Comparison of ENCODE assay signal across 17 cellular contexts in the genomic region with DNA sequence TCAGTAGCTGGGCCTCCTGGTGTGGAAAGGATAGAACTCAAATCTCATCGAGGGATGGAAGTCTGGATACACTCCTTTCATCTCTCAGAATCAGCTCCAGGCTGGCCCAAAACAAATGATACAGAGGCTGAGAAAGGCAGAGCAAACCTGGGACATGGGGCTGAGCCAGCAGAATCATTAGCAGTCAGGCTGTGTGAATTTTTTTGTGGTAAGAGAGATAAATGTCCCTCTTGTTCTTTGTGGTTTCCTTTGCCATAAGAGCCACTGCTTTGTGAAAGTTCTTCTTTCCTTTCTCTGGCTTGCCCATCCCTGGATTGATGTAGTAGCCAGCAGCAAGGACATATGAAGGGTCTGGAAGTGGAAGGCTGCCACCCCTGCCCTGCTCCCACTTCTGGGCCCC.
DNase-seq lines count a peak whose midpoint lies in the region; ATAC-seq, FAIRE-seq and TF ChIP-seq lines count a peak whose summit lies in the region.
"Had no signal": no experiment of that assay in that cellular context is flagged by ENCODE, and none has a peak within 500 bp of the region (broad histone marks: within the 10 kb centered on the region; RNA-seq: fewer than 3 reads in every experiment).

No MANE protein-coding gene starts in this region.

- peaks cover 3% of the 10 kb centered on the region for H3K4me1 Mint-ChIP-seq in astrocyte (ENCODE audit: low read depth, unreplicated experiment)
- H3K4me1 Mint-ChIP-seq: CD4-positive, alpha-beta memory T cell had no signal

- intact Hi-C loops in heart left ventricle (cut with DNase I): no loop called here

- TF ChIP-seq POLR2A in heart left ventricle (IDR thresholded peaks at IDR 0.05): no peak

- DNase-seq in astrocyte (ENCODE audit: low read depth) (peak; percentile 55), myocyte (ENCODE audit: low read depth) (peak; percentile 26), heart left ventricle (no peak)
- DNase-seq: ACHN; CD4-positive, alpha-beta memory T cell; HCEC 1CT; NCI-H1417 treated with DMSO at 0.1 percent for 48 hours; NCI-H2029 treated with DMSO at 0.1 percent for 48 hours; NCI-H2171 treated with DMSO at 0.1 percent for 48 hours; NCI-H748 treated with DMSO at 0.1 percent for 48 hours had no signal

- ATAC-seq in GM18511 (IDR thresholded peaks at IDR 0.05; ENCODE audit: unreplicated experiment) (no peak), GM21528 (IDR thresholded peaks at IDR 0.05; ENCODE audit: low FRiP score, unreplicated experiment) (no peak), heart left ventricle (no peak)

- peaks cover 2% of the 10 kb centered on the region for H3K9me3 Mint-ChIP-seq in astrocyte (ENCODE audit: unreplicated experiment)
- H3K9me3 Mint-ChIP-seq: CD4-positive, alpha-beta memory T cell; IgD-negative memory B cell had no signal

- no peak overlapping the region for H3K27ac ChIP-seq in BLaER1
- no peak overlapping the region for H3K27ac ChIP-seq in KMS-11
- H3K27ac ChIP-seq in astrocyte (ENCODE audit: low read depth, low read length): no peak overlapping the region
- H3K27ac ChIP-seq in heart left ventricle: no peak overlapping the region
- H3K27ac ChIP-seq: RWPE1 had no signal

- no peaks in the 10 kb centered on the region for H3K36me3 Mint-ChIP-seq in astrocyte (ENCODE audit: low read depth, unreplicated experiment)
- H3K36me3 Mint-ChIP-seq: CD4-positive, alpha-beta memory T cell; IgD-negative memory B cell had no signal

- H3K4me3 Mint-ChIP-seq in astrocyte (ENCODE audit: unreplicated experiment): no peak overlapping the region
- H3K4me3 Mint-ChIP-seq: B cell; CD4-positive, alpha-beta memory T cell had no signal

- TF ChIP-seq CTCF in KMS-11 (conservative IDR thresholded peaks at IDR 0.05; ENCODE audit: low read depth, low read length): no peak
- TF ChIP-seq CTCF in astrocyte (IDR thresholded peaks at IDR 0.05; ENCODE audit: insufficient read depth, low read depth, low read length): no peak
- no peak for TF ChIP-seq CTCF in heart left ventricle (IDR thresholded peaks at IDR 0.05)

- no peaks in the 10 kb centered on the region for H3K79me2 ChIP-seq in KMS-11 (ENCODE audit: insufficient read depth, low read depth)
- peaks cover 8% of the 10 kb centered on the region for H3K79me2 ChIP-seq in astrocyte (ENCODE audit: insufficient read depth, low read length)

- H3K4me1 ChIP-seq in BLaER1: peaks cover 26% of the 10 kb centered on the region
- H3K4me1 ChIP-seq in KMS-11 (ENCODE audit: low read depth, poor library complexity, severe bottlenecking): peaks cover 20% of the 10 kb centered on the region
- H3K4me1 ChIP-seq in astrocyte (ENCODE audit: insufficient read depth, low read length): no peaks in the 10 kb centered on the region
- H3K4me1 ChIP-seq in heart left ventricle: peaks cover 0 to 43% (median 20%) of the 10 kb centered on the region in 12 donors

- H3K27me3 ChIP-seq in BLaER1 (no peaks in the 10 kb centered on the region), KMS-11 (ENCODE audit: insufficient read depth, low read depth) (no peaks in the 10 kb centered on the region; the same call in 1 of the 2 replicates), astrocyte (ENCODE audit: insufficient read depth, low read length) (no peaks in the 10 kb centered on the region), heart left ventricle (no peaks in the 10 kb centered on the region)

- H3K27me3 Mint-ChIP-seq in astrocyte (ENCODE audit: low read depth, unreplicated experiment): peaks cover 24% of the 10 kb centered on the region
- H3K27me3 Mint-ChIP-seq: B cell had no signal

- no peak for FAIRE-seq in astrocyte (lab: Jason Lieb, UNC)

- H4K20me1 ChIP-seq in BLaER1 (no peaks in the 10 kb centered on the region), KMS-11 (ENCODE audit: insufficient read depth) (no peaks in the 10 kb centered on the region), astrocyte (ENCODE audit: insufficient read depth, low read length) (peaks cover 32% of the 10 kb centered on the region)

- H3K4me3 ChIP-seq in BLaER1 (no peak overlapping the region), KMS-11 (IDR thresholded peaks at IDR 0.05; ENCODE audit: insufficient read depth, low read depth, low read length) (no peak overlapping the region), astrocyte (ENCODE audit: insufficient read depth, low read depth, low read length) (no peak overlapping the region), heart left ventricle (no peak overlapping the region)

- H3K36me3 ChIP-seq in BLaER1: no peaks in the 10 kb centered on the region
- no peaks in the 10 kb centered on the region for H3K36me3 ChIP-seq in KMS-11 (ENCODE audit: insufficient read depth)
- no peaks in the 10 kb centered on the region for H3K36me3 ChIP-seq in astrocyte (ENCODE audit: insufficient read depth, low read length)
- no peaks in the 10 kb centered on the region for H3K36me3 ChIP-seq in heart left ventricle

- 19 to 35% (median 32%) methylated on average over 1 of the region's 1 CpG for WGBS in heart left ventricle, 4 donors

- H3K9ac ChIP-seq in BLaER1: no peak overlapping the region
- H3K9ac ChIP-seq in KMS-11: no peak overlapping the region
- no peak overlapping the region for H3K9ac ChIP-seq in astrocyte (ENCODE audit: low read length)

- H2AFZ ChIP-seq in KMS-11 (ENCODE audit: low read depth): no peak overlapping the region
- no peak overlapping the region for H2AFZ ChIP-seq in astrocyte (ENCODE audit: low read depth, low read length)

- H3K27ac Mint-ChIP-seq in astrocyte (ENCODE audit: unreplicated experiment): no peak overlapping the region

- H3K4me2 ChIP-seq in BLaER1: peak overlapping the region; percentile 58
- peak overlapping the region; percentile 22; the same call in 1 of the 2 replicates for H3K4me2 ChIP-seq in KMS-11
- H3K4me2 ChIP-seq in astrocyte (ENCODE audit: low read length): no peak overlapping the region

- H3K9me3 ChIP-seq in BLaER1: no peaks in the 10 kb centered on the region
- H3K9me3 ChIP-seq in astrocyte (ENCODE audit: insufficient read depth, low read depth, low read length): no peaks in the 10 kb centered on the region
- H3K9me3 ChIP-seq in heart left ventricle: no peaks in the 10 kb centered on the region

Comparison
In these comparisons a context has a peak if more than half of its experiments do, and no peak if none do; other contexts are left out.
1. DNase-seq: peak in astrocyte (single experiment) and myocyte (single experiment); none in heart left ventricle (0 of 5).